28 cellular contexts compared by ENCODE assay signal in the genomic region with DNA sequence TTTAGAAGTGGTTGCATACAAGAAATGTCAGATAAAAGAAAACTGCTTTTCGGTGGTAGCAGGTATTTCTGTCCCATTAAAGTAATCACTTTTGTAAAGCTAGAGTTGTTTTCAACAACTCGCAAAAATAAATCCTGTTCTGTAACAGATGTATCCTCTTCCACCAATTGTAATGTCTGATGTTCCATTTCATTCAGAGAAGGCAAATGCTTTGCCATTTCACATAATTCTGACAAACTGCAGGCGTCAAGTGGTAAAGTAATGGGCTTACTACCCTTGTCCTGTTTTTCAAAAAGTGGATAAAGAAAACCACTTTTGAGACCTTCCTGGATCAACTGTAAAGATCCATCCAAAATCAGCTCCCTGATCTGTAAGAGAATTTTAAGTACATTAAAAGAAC.
"Had no signal": no experiment of that assay in that cellular context is flagged by ENCODE, and none has a peak within 500 bp of the region (broad histone marks: within the 10 kb centered on the region; RNA-seq: fewer than 3 reads in every experiment).

No MANE protein-coding gene starts in this region.

- DNase-seq: hypothalamus; immature natural killer cell; kidney; left colon; left lung; lower lobe of right lung; mesendoderm; naive B cell; natural killer cell; nephron progenitor cell; occipital lobe; right lobe of liver; stimulated activated CD4-positive, alpha-beta T cell treated with anti-CD3 and anti-CD28 coated beads, Interleukin-1b, Interleukin-23, amount 100 ng/mL, for 48 hours; stimulated activated CD4-positive, alpha-beta T cell treated with anti-CD3 and anti-CD28 coated beads, Interleukin-4, amount 100 ng/mL, for 1 hour; stimulated activated naive B cell treated with anti-CD40 and anti-IgM and Interleukin-4, amounts not matched to agents 10 μg/mL and 1 μg/mL and 100 μg/mL, for 72 hours; stimulated activated naive CD8-positive, alpha-beta T cell treated with anti-CD3 and anti-CD28 coated beads, Interleukin-15, Interleukin-2, amounts not matched to agents 100 U/mL and 50 U/mL, for 24 hours; stomach; tibial artery; trophoblast cell; upper lobe of right lung; uterus had no signal

- FAIRE-seq: islet of Langerhans had no signal

- H3K27ac ChIP-seq: left lung, lower lobe of right lung, neural progenitor cell, neutrophil, parathyroid adenoma, right atrium auricular region, right lobe of liver, stomach, suprapubic skin, thoracic aorta, tibial artery, upper lobe of right lung, uterus had no signal

- ATAC-seq: left colon; left lung; lower lobe of right lung; natural killer cell; right lobe of liver; stimulated activated naive B cell treated with anti-CD40 and anti-IgM and Interleukin-4, amounts not matched to agents 10 μg/mL and 1 μg/mL and 100 μg/mL, for 72 hours; stimulated activated naive CD8-positive, alpha-beta T cell treated with anti-CD3 and anti-CD28 coated beads, Interleukin-15, Interleukin-2, amounts not matched to agents 100 U/mL and 50 U/mL, for 24 hours; upper lobe of right lung had no signal
